Comparison of ENCODE assay signal across 13 cellular contexts in genomic region chr4:78652282-78652876, GRCh38.
A peak's percentile ranks its signal among the peaks of the same experiment; 100 is the strongest.
DNase-seq lines count a peak whose midpoint lies in the region; ATAC-seq and TF ChIP-seq lines count a peak whose summit lies in the region.
"Had no signal": no experiment of that assay in that cellular context is flagged by ENCODE, and none has a peak within 500 bp of the region (broad histone marks: within the 10 kb centered on the region; RNA-seq: fewer than 3 reads in every experiment).

No MANE protein-coding gene starts in this region.

- H3K4me3 ChIP-seq in left lung (no peak overlapping the region), subcutaneous abdominal adipose tissue (ENCODE audit: low read depth in 1 of 5, low read length in 5 of 5) (no peak overlapping the region), MM.1S (ENCODE audit: low read length) (no peak overlapping the region)
- H3K4me3 ChIP-seq: right lobe of liver had no signal

- H3K36me3 ChIP-seq in left lung (no peaks in the 10 kb centered on the region), subcutaneous abdominal adipose tissue (ENCODE audit: control insufficient read depth in 5 of 5, insufficient read depth in 5 of 5, low read length in 5 of 5) (no peaks in the 10 kb centered on the region), MM.1S (replicated peaks; ENCODE audit: insufficient read depth, low read length) (no peaks in the 10 kb centered on the region)
- H3K36me3 ChIP-seq: right lobe of liver had no signal

- H2AFZ ChIP-seq in MM.1S (ENCODE audit: low read length): no peak overlapping the region

- H3K4me2 ChIP-seq in MM.1S (ENCODE audit: low read depth, low read length): no peak overlapping the region

- H3K27me3 ChIP-seq in left lung: no peaks in the 10 kb centered on the region
- H3K27me3 ChIP-seq in subcutaneous abdominal adipose tissue (ENCODE audit: control insufficient read depth in 5 of 5, insufficient read depth in 4 of 5, low read length in 5 of 5): no peaks in the 10 kb centered on the region
- H3K27me3 ChIP-seq in MM.1S (replicated peaks; ENCODE audit: insufficient read depth, low read length): no peaks in the 10 kb centered on the region
- H3K27me3 ChIP-seq: right lobe of liver had no signal

- H3K4me1 ChIP-seq in left lung: peaks cover 28 to 76% of the 10 kb centered on the region in 2 donors
- H3K4me1 ChIP-seq in subcutaneous abdominal adipose tissue (ENCODE audit: control insufficient read depth in 5 of 5, insufficient read depth in 5 of 5, low read length in 5 of 5): peaks cover 0 to 27% (median 20%) of the 10 kb centered on the region in 5 donors
- H3K4me1 ChIP-seq in MM.1S (ENCODE audit: low read length): peaks cover 10% of the 10 kb centered on the region
- H3K4me1 ChIP-seq: right lobe of liver had no signal

- H4K20me1 ChIP-seq in MM.1S (ENCODE audit: insufficient read depth, low read length): no peaks in the 10 kb centered on the region

- H3K9me2 ChIP-seq in MM.1S (replicated peaks; ENCODE audit: insufficient read depth, low read length): no peaks in the 10 kb centered on the region

- peak; percentile 64 for DNase-seq in DMS153 (lab: John Stamatoyannopoulos, UW)
- no peak for DNase-seq in DMS153 treated with DMSO at 0.1 percent for 48 hours (lab: John Stamatoyannopoulos, UW; ENCODE audit: unreplicated experiment)
- peak; percentile 86 to 96 for DNase-seq in dermis microvascular lymphatic vessel endothelial cell (ENCODE audit: low read depth in 2 of 2)
- no peak for DNase-seq in left lung
- no peak for DNase-seq in MM.1S
- DNase-seq: activated T-cell treated with anti-CD3 and anti-CD28 coated beads, Interleukin-2, amount 50 U/mL, for 72 hours; DMS79; GOT3; right lobe of liver had no signal

- peaks cover 6% of the 10 kb centered on the region for H3F3A ChIP-seq in MM.1S (ENCODE audit: insufficient read depth, low read length)

- TF ChIP-seq CTCF in left lung (IDR thresholded peaks at IDR 0.05): no peak
- no peak for TF ChIP-seq CTCF in MM.1S (IDR thresholded peaks at IDR 0.05; ENCODE audit: low read length)

- peak overlapping the region; percentile 57 to 62 for H3K27ac ChIP-seq in left lung
- peak overlapping the region; percentile 15 for H3K27ac ChIP-seq in subcutaneous abdominal adipose tissue (ENCODE audit: low read depth, low read length)
- H3K27ac ChIP-seq in MM.1S (ENCODE audit: low read length): no peak overlapping the region
- H3K27ac ChIP-seq: 22Rv1, right lobe of liver had no signal

- no peaks in the 10 kb centered on the region for H3K79me2 ChIP-seq in MM.1S (ENCODE audit: low read length)

- intact Hi-C loops in left lung (cut with DNase I): no loop called here

- H3K9me3 ChIP-seq in left lung: no peaks in the 10 kb centered on the region
- H3K9me3 ChIP-seq in subcutaneous abdominal adipose tissue (ENCODE audit: control insufficient read depth in 5 of 5, low read length in 5 of 5): no peaks in the 10 kb centered on the region
- H3K9me3 ChIP-seq in MM.1S (replicated peaks; ENCODE audit: insufficient read depth, low read length): no peaks in the 10 kb centered on the region
- H3K9me3 ChIP-seq: right lobe of liver had no signal

- ATAC-seq in left lung (peak; percentile 36), HG02763 (IDR thresholded peaks at IDR 0.05; ENCODE audit: unreplicated experiment) (no peak), GM19324 (IDR thresholded peaks at IDR 0.05; ENCODE audit: low FRiP score, unreplicated experiment) (no peak)
- ATAC-seq: activated T-cell treated with anti-CD3 and anti-CD28 coated beads, Interleukin-2, amount 50 U/mL, for 72 hours had no signal

- H3K9ac ChIP-seq in subcutaneous abdominal adipose tissue (ENCODE audit: low read length in 5 of 5): no peak overlapping the region
- no peak overlapping the region for H3K9ac ChIP-seq in MM.1S (ENCODE audit: low read length)

Comparison
In these comparisons a context has a peak if more than half of its experiments do, and no peak if none do; other contexts are left out.
1. DNase-seq: peak in DMS153 (single experiment) and dermis microvascular lymphatic vessel endothelial cell (2 of 2); none in DMS153 treated with DMSO at 0.1 percent for 48 hours (single experiment), left lung (0 of 2) and MM.1S (single experiment).